12 cellular contexts compared by ENCODE assay signal in the genomic region with DNA sequence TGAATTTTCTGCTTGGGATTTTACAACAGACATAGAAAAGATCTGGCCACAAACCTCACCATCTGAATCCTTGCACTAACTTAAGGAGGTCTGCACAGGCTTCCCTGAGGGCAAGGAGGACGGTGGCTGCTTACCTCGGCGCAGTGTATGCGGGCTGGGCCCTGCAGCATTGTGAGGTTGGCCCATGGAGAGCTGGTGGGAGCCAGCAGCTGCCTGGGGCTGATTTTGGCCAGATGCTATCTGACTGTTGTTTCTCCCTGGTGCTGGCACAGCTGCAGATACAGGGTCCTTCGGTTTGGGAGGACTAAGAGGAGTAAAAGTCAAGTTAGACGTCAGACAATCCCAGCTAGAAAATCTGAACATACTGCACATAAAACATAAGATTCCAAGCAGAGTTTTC.
DNase-seq lines count a peak whose midpoint lies in the region; ATAC-seq and TF ChIP-seq lines count a peak whose summit lies in the region.
"Had no signal": no experiment of that assay in that cellular context is flagged by ENCODE, and none has a peak within 500 bp of the region (broad histone marks: within the 10 kb centered on the region; RNA-seq: fewer than 3 reads in every experiment).

No MANE protein-coding gene starts in this region.

- H3K4me3 ChIP-seq in BE2C (ENCODE audit: low read depth, low read length) (no peak overlapping the region), rectal smooth muscle tissue (ENCODE audit: low read length) (no peak overlapping the region), mammary epithelial cell (replicated peaks in 1 of 3; ENCODE audit: insufficient read depth in 1 of 3, low read depth in 2 of 3, low read length in 3 of 3) (no peak overlapping the region)
- H3K4me3 ChIP-seq: BLaER1 had no signal

- H3K4me1 ChIP-seq in BE2C (peaks cover 5% of the 10 kb centered on the region), rectal smooth muscle tissue (ENCODE audit: control insufficient read depth, insufficient read depth, low read length) (no peaks in the 10 kb centered on the region), mammary epithelial cell (ENCODE audit: insufficient read depth, low read length) (no peaks in the 10 kb centered on the region)
- H3K4me1 ChIP-seq: BLaER1 had no signal

- H3K36me3 Mint-ChIP-seq in activated T-helper 17 cell treated with anti-CD3 and anti-CD28 coated beads, Interleukin-2, amount 50 U/mL, for 72 hours (ENCODE audit: low read depth), result peaks cover 89% of the 10 kb centered on the region

- no peak overlapping the region for H3K27ac Mint-ChIP-seq in activated T-helper 17 cell treated with anti-CD3 and anti-CD28 coated beads, Interleukin-2, amount 50 U/mL, for 72 hours
- H3K27ac Mint-ChIP-seq: HFFc6 had no signal

- no peaks in the 10 kb centered on the region for H3K79me2 ChIP-seq in mammary epithelial cell (ENCODE audit: insufficient read depth, low read length)

- H4K20me1 ChIP-seq in mammary epithelial cell (ENCODE audit: insufficient read depth, low read length), result no peaks in the 10 kb centered on the region

- no peak overlapping the region for H2AFZ ChIP-seq in mammary epithelial cell (ENCODE audit: low read depth, low read length)

- DNase-seq in BE2C (peak; percentile 56), ELF-1 (ENCODE audit: low read depth, low spot score) (peak; percentile 82), mesenteric fat pad (ENCODE audit: low spot score) (peak; percentile 33), mammary epithelial cell (no peak), NCI-H69 (lab: John Stamatoyannopoulos, UW) (no peak)
- DNase-seq: CD4-positive, CD25-positive, alpha-beta regulatory T cell; HCEC 1CT; HFFc6 had no signal

- intact Hi-C loops in mammary epithelial cell (cut with micrococcal nuclease), result no loop called here

- BruUV-seq in mammary epithelial cell (replicated peaks; lab: Mats Ljungman, UMichigan), result no TSS peak

- dilution Hi-C loops in mammary epithelial cell (cut with HindIII; ENCODE audit: low sequenced_read_pairs), result loop anchor here (5.0 kb wide), 2 partner anchors 58 to 88 kb away; a partner anchor contains a TSS

- H3K9me3 ChIP-seq in BE2C (no peaks in the 10 kb centered on the region), mammary epithelial cell (replicated peaks; ENCODE audit: insufficient read depth, low read length) (no peaks in the 10 kb centered on the region)
- H3K9me3 ChIP-seq: BLaER1 had no signal

- H3K27ac ChIP-seq in rectal smooth muscle tissue (ENCODE audit: low read depth, low read length) (peak overlapping the region; percentile 17), mammary epithelial cell (ENCODE audit: insufficient read depth, low read depth, low read length) (no peak overlapping the region)
- H3K27ac ChIP-seq: BLaER1, HL-60 had no signal

- TF ChIP-seq CTCF in BE2C (IDR thresholded peaks at IDR 0.05; ENCODE audit: low read depth, low read length), result no peak
- TF ChIP-seq CTCF in mammary epithelial cell (conservative IDR thresholded peaks at IDR 0.05 in 1 of 2, IDR thresholded peaks at IDR 0.05 in 1 of 2; ENCODE audit: extremely low read depth in 1 of 2, insufficient read depth in 1 of 2, low read depth in 1 of 2, low read length in 2 of 2), result no peak

- CTCF ChIA-PET in mammary epithelial cell (lab: Charles Lee; ENCODE audit: low non-redundant PET), result no interaction called here

- H3K9me3 Mint-ChIP-seq in activated T-helper 17 cell treated with anti-CD3 and anti-CD28 coated beads, Interleukin-2, amount 50 U/mL, for 72 hours, result no peaks in the 10 kb centered on the region
- H3K9me3 Mint-ChIP-seq: CD4-positive, CD25-positive, alpha-beta regulatory T cell; HFFc6 had no signal

- no peak for ATAC-seq in activated T-helper 17 cell treated with anti-CD3 and anti-CD28 coated beads, Interleukin-2, amount 50 U/mL, for 72 hours (replicated peaks)

- H3K9ac ChIP-seq in rectal smooth muscle tissue (ENCODE audit: low read length) (no peak overlapping the region), mammary epithelial cell (ENCODE audit: insufficient read depth, low read length) (no peak overlapping the region)
- H3K9ac ChIP-seq: BLaER1 had no signal

- in situ Hi-C loops in mammary epithelial cell (cut with MboI; ENCODE audit: low sequenced_read_pairs in 2 of 2), result no loop called here

- H3K27me3 Mint-ChIP-seq in activated T-helper 17 cell treated with anti-CD3 and anti-CD28 coated beads, Interleukin-2, amount 50 U/mL, for 72 hours, result no peaks in the 10 kb centered on the region
- H3K27me3 Mint-ChIP-seq: CD4-positive, CD25-positive, alpha-beta regulatory T cell had no signal

- H3K4me1 Mint-ChIP-seq in activated T-helper 17 cell treated with anti-CD3 and anti-CD28 coated beads, Interleukin-2, amount 50 U/mL, for 72 hours, result no peaks in the 10 kb centered on the region

- H3K4me3 Mint-ChIP-seq in activated T-helper 17 cell treated with anti-CD3 and anti-CD28 coated beads, Interleukin-2, amount 50 U/mL, for 72 hours, result no peak overlapping the region
- H3K4me3 Mint-ChIP-seq: CD4-positive, CD25-positive, alpha-beta regulatory T cell; HFFc6 had no signal

- no peak overlapping the region for H3K4me2 ChIP-seq in mammary epithelial cell (ENCODE audit: insufficient read depth, low read depth, low read length)
- H3K4me2 ChIP-seq: BLaER1 had no signal

- H3K36me3 ChIP-seq in BE2C, result peaks cover 23% of the 10 kb centered on the region
- H3K36me3 ChIP-seq in rectal smooth muscle tissue (ENCODE audit: control insufficient read depth, insufficient read depth, low read length), result peaks cover 34% of the 10 kb centered on the region
- peaks cover 16% of the 10 kb centered on the region for H3K36me3 ChIP-seq in mammary epithelial cell (ENCODE audit: insufficient read depth, low read length)

- H3K27me3 ChIP-seq in BE2C, result no peaks in the 10 kb centered on the region
- no peaks in the 10 kb centered on the region for H3K27me3 ChIP-seq in rectal smooth muscle tissue (ENCODE audit: control insufficient read depth, insufficient read depth, low read length)
- no peaks in the 10 kb centered on the region for H3K27me3 ChIP-seq in mammary epithelial cell (ENCODE audit: insufficient read depth, low read length)
- H3K27me3 ChIP-seq: BLaER1 had no signal

- WGBS in mammary epithelial cell (ENCODE audit: low coverage, missing lambda C conversion rate), result 74% methylated on average over 6 of the region's 6 CpGs

Comparison
In these comparisons a context has a peak if more than half of its experiments do, and no peak if none do; other contexts are left out.
1. DNase-seq: peak in BE2C (single experiment), ELF-1 (single experiment) and mesenteric fat pad (single experiment); none in mammary epithelial cell (single experiment) and NCI-H69 (single experiment).